Comparison of ENCODE assay signal across 1 cellular context in the genomic region with DNA sequence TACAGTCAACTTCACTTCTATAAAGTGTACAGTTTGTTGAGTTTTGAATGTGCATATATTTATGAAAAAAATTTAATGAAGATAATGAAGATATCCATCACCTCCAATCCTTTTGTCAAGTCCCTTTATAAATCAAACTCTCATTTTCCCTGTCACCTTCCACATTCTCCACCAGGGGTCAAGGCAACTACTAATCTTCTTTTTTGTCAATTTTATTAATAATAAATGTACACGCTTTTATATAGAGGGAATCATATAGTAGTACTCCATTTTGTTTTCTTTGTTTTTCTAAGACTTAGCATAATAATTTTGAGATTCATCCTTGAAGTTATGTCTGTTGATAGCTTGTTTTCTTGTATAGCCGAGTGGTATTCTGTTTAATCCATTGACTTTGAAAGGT.
TF ChIP-seq lines count a peak whose summit lies in the region.

No MANE protein-coding gene starts in this region.

TF ChIP-seq in SK-N-SH, 30 proteins besides CTCF, POLR2A, EP300 and RAD21 (continued from another document):
- TF ChIP-seq, protein P1, sequence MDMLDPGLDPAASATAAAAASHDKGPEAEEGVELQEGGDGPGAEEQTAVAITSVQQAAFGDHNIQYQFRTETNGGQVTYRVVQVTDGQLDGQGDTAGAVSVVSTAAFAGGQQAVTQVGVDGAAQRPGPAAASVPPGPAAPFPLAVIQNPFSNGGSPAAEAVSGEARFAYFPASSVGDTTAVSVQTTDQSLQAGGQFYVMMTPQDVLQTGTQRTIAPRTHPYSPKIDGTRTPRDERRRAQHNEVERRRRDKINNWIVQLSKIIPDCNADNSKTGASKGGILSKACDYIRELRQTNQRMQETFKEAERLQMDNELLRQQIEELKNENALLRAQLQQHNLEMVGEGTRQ (IDR thresholded peaks at IDR 0.05; ENCODE audit: borderline replicate concordance, low read depth, low read length) = no peak
- no peak for TF ChIP-seq FOSL2 (IDR thresholded peaks at IDR 0.05; ENCODE audit: borderline replicate concordance, low read depth)
- TF ChIP-seq JUND (IDR thresholded peaks at IDR 0.05) = no peak
- TF ChIP-seq FOXM1 (IDR thresholded peaks at IDR 0.05; ENCODE audit: low read depth) = no peak
- TF ChIP-seq NRF1 (IDR thresholded peaks at IDR 0.05; ENCODE audit: low read depth, low read length) = no peak
- TF ChIP-seq RXRA (IDR thresholded peaks at IDR 0.05; ENCODE audit: borderline replicate concordance, low read depth) = no peak
- no peak for TF ChIP-seq RCOR1 (IDR thresholded peaks at IDR 0.05; ENCODE audit: low read length)
- TF ChIP-seq, protein P2, sequence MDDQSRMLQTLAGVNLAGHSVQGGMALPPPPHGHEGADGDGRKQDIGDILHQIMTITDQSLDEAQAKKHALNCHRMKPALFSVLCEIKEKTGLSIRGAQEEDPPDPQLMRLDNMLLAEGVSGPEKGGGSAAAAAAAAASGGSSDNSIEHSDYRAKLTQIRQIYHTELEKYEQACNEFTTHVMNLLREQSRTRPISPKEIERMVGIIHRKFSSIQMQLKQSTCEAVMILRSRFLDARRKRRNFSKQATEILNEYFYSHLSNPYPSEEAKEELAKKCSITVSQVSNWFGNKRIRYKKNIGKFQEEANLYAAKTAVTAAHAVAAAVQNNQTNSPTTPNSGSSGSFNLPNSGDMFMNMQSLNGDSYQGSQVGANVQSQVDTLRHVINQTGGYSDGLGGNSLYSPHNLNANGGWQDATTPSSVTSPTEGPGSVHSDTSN (IDR thresholded peaks at IDR 0.05) = no peak
- no peak for TF ChIP-seq NFIC (IDR thresholded peaks at IDR 0.05; ENCODE audit: borderline replicate concordance)
- no peak for TF ChIP-seq MEF2A (IDR thresholded peaks at IDR 0.05; ENCODE audit: borderline replicate concordance, low read depth)
- TF ChIP-seq, protein P3, sequence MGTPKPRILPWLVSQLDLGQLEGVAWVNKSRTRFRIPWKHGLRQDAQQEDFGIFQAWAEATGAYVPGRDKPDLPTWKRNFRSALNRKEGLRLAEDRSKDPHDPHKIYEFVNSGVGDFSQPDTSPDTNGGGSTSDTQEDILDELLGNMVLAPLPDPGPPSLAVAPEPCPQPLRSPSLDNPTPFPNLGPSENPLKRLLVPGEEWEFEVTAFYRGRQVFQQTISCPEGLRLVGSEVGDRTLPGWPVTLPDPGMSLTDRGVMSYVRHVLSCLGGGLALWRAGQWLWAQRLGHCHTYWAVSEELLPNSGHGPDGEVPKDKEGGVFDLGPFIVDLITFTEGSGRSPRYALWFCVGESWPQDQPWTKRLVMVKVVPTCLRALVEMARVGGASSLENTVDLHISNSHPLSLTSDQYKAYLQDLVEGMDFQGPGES (IDR thresholded peaks at IDR 0.05; ENCODE audit: low read depth, low read length) = no peak
- TF ChIP-seq TCF12 (IDR thresholded peaks at IDR 0.05) = no peak
